ENCODE assay signal across 1 cellular context in the genomic region with DNA sequence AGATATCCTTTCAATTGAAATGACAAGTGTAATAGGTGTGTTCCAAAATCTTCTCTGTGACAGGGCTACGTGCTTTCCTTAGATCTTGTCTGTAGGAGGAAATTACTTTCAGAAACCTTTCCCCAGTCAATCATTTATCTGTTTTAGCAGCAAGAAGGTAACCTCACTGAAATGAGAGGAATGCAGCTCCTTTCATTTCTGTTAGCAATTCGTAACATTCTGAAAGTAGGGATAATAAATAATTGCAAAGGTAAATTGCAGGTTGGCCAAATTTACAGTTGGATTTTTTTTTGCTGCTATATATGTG.
TF ChIP-seq lines count a peak whose summit lies in the region.

No MANE protein-coding gene starts in this region.

TF ChIP-seq in neural cell, 6 proteins besides CTCF, POLR2A, EP300 and RAD21 (continued from another document):
- TF ChIP-seq, protein P1, sequence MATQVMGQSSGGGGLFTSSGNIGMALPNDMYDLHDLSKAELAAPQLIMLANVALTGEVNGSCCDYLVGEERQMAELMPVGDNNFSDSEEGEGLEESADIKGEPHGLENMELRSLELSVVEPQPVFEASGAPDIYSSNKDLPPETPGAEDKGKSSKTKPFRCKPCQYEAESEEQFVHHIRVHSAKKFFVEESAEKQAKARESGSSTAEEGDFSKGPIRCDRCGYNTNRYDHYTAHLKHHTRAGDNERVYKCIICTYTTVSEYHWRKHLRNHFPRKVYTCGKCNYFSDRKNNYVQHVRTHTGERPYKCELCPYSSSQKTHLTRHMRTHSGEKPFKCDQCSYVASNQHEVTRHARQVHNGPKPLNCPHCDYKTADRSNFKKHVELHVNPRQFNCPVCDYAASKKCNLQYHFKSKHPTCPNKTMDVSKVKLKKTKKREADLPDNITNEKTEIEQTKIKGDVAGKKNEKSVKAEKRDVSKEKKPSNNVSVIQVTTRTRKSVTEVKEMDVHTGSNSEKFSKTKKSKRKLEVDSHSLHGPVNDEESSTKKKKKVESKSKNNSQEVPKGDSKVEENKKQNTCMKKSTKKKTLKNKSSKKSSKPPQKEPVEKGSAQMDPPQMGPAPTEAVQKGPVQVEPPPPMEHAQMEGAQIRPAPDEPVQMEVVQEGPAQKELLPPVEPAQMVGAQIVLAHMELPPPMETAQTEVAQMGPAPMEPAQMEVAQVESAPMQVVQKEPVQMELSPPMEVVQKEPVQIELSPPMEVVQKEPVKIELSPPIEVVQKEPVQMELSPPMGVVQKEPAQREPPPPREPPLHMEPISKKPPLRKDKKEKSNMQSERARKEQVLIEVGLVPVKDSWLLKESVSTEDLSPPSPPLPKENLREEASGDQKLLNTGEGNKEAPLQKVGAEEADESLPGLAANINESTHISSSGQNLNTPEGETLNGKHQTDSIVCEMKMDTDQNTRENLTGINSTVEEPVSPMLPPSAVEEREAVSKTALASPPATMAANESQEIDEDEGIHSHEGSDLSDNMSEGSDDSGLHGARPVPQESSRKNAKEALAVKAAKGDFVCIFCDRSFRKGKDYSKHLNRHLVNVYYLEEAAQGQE (IDR thresholded peaks at IDR 0.05; ENCODE audit: borderline replicate concordance), result no peak
- TF ChIP-seq POLR2AphosphoS5 (IDR thresholded peaks at IDR 0.05) (no peak), SMC3 (conservative IDR thresholded peaks at IDR 0.05; ENCODE audit: poor library complexity) (no peak), MXI1 (conservative IDR thresholded peaks at IDR 0.05; ENCODE audit: poor library complexity, severe bottlenecking) (no peak), EZH2 (IDR thresholded peaks at IDR 0.05; ENCODE audit: borderline replicate concordance, insufficient read depth, low read length, poor library complexity, severe bottlenecking) (no peak)
